Comparison of ENCODE assay signal across 24 cellular contexts in genomic region chr6:68400396-68400795, GRCh38.
A peak's percentile ranks its signal among the peaks of the same experiment; 100 is the strongest.
DNase-seq lines count a peak whose midpoint lies in the region; ATAC-seq, FAIRE-seq and TF ChIP-seq lines count a peak whose summit lies in the region.
"Had no signal": no experiment of that assay in that cellular context is flagged by ENCODE, and none has a peak within 500 bp of the region (broad histone marks: within the 10 kb centered on the region; RNA-seq: fewer than 3 reads in every experiment).

No MANE protein-coding gene starts in this region.

- ATAC-seq in HG03571 (IDR thresholded peaks at IDR 0.05; ENCODE audit: unreplicated experiment) (no peak), GM18511 (IDR thresholded peaks at IDR 0.05; ENCODE audit: unreplicated experiment) (no peak)
- ATAC-seq: activated CD8-positive, alpha-beta T cell treated with anti-CD3 and anti-CD28 coated beads for 36 hours had no signal

- H3K27me3 Mint-ChIP-seq in endothelial cell (ENCODE audit: unreplicated experiment) = no peaks in the 10 kb centered on the region
- H3K27me3 Mint-ChIP-seq: activated CD8-positive, alpha-beta T cell treated with anti-CD3 and anti-CD28 coated beads for 36 hours; activated naive CD4-positive, alpha-beta T cell treated with anti-CD3 and anti-CD28 coated beads, Interleukin-2, amount 10 ng/mL, durations not matched to agents 7 days and 5 days; stimulated activated naive CD8-positive, alpha-beta T cell treated with anti-CD3 and anti-CD28 coated beads, Interleukin-15, Interleukin-2, amounts not matched to agents 100 ng/mL and 50 ng/mL, for 24 hours had no signal

- H3K9me3 ChIP-seq in MM.1S (replicated peaks; ENCODE audit: insufficient read depth, low read length) = no peaks in the 10 kb centered on the region
- H3K9me3 ChIP-seq: Peyer's patch had no signal

- H3K27ac Mint-ChIP-seq in endothelial cell (ENCODE audit: unreplicated experiment) = no peak overlapping the region
- H3K27ac Mint-ChIP-seq: activated CD8-positive, alpha-beta T cell treated with anti-CD3 and anti-CD28 coated beads for 36 hours; activated naive CD4-positive, alpha-beta T cell treated with anti-CD3 and anti-CD28 coated beads, Interleukin-2, amount 10 ng/mL, durations not matched to agents 7 days and 5 days; stimulated activated naive CD8-positive, alpha-beta T cell treated with anti-CD3 and anti-CD28 coated beads, Interleukin-15, Interleukin-2, amounts not matched to agents 100 ng/mL and 50 ng/mL, for 24 hours; T-helper 1 cell treated with Interleukin-12 subunit alpha and Interleukin-12 subunit beta and Interleukin-4 antibody, amounts not matched to agents 30 μg/mL and 1 μg/mL, for 36 hours had no signal

- no peak for TF ChIP-seq POLR2A in GM12891 (IDR thresholded peaks at IDR 0.05; ENCODE audit: low read depth, low read length)
- no peak for TF ChIP-seq POLR2A in lower leg skin (IDR thresholded peaks at IDR 0.05)

- no peaks in the 10 kb centered on the region for H3K4me1 ChIP-seq in MM.1S (ENCODE audit: low read length)
- H3K4me1 ChIP-seq: Peyer's patch, transverse colon had no signal

- H3K9me3 Mint-ChIP-seq in endothelial cell (ENCODE audit: unreplicated experiment) = no peaks in the 10 kb centered on the region

- peak; percentile 52 for TF ChIP-seq CTCF in C4-2B (conservative IDR thresholded peaks at IDR 0.05)
- 0 out of 2 replicates have a peak, but pooled peaks have one; percentile 11 for TF ChIP-seq CTCF in MM.1S (IDR thresholded peaks at IDR 0.05; ENCODE audit: low read length)
- peak; percentile 18 for TF ChIP-seq CTCF in endothelial cell (IDR thresholded peaks at IDR 0.05; ENCODE audit: unreplicated experiment)
- no peak for TF ChIP-seq CTCF in lower leg skin (IDR thresholded peaks at IDR 0.05)

- no peaks in the 10 kb centered on the region for H3K27me3 ChIP-seq in MM.1S (replicated peaks; ENCODE audit: insufficient read depth, low read length)
- H3K27me3 ChIP-seq: hepatocyte, Peyer's patch, transverse colon had no signal

- no peaks in the 10 kb centered on the region for H3K9me2 ChIP-seq in MM.1S (replicated peaks; ENCODE audit: insufficient read depth, low read length)

- H3K36me3 Mint-ChIP-seq in endothelial cell (ENCODE audit: low read depth, unreplicated experiment) = no peaks in the 10 kb centered on the region
- H3K36me3 Mint-ChIP-seq: activated naive CD4-positive, alpha-beta T cell treated with anti-CD3 and anti-CD28 coated beads, Interleukin-2, amount 10 ng/mL, durations not matched to agents 7 days and 5 days had no signal

- WGBS in lower leg skin, 2 donors = 93 to 100% methylated on average over 2 of the region's 2 CpGs

- H3K4me1 Mint-ChIP-seq in endothelial cell (ENCODE audit: unreplicated experiment) = no peaks in the 10 kb centered on the region
- H3K4me1 Mint-ChIP-seq: activated naive CD4-positive, alpha-beta T cell treated with anti-CD3 and anti-CD28 coated beads, Interleukin-2, amount 10 ng/mL, durations not matched to agents 7 days and 5 days had no signal

- no peak overlapping the region for H3K4me2 ChIP-seq in MM.1S (ENCODE audit: low read depth, low read length)
- H3K4me2 ChIP-seq: hepatocyte had no signal

- H3K9ac ChIP-seq in MM.1S (ENCODE audit: low read length) = no peak overlapping the region

- H3K4me3 ChIP-seq in MM.1S (ENCODE audit: low read length) (no peak overlapping the region), lower leg skin (ENCODE audit: low read depth, poor library complexity, severe bottlenecking) (no peak overlapping the region)
- H3K4me3 ChIP-seq: hepatocyte, lung, Peyer's patch, transverse colon had no signal

- H3K36me3 ChIP-seq in MM.1S (replicated peaks; ENCODE audit: insufficient read depth, low read length) = no peaks in the 10 kb centered on the region
- H3K36me3 ChIP-seq: Peyer's patch, transverse colon had no signal

- intact Hi-C loops in lower leg skin (cut with DNase I; ENCODE audit: low total_unique reads) = no loop called here

- no peak overlapping the region for H3K4me3 Mint-ChIP-seq in endothelial cell (ENCODE audit: unreplicated experiment)
- H3K4me3 Mint-ChIP-seq: activated CD8-positive, alpha-beta T cell treated with anti-CD3 and anti-CD28 coated beads for 36 hours; activated naive CD4-positive, alpha-beta T cell treated with anti-CD3 and anti-CD28 coated beads, Interleukin-2, amount 10 ng/mL, durations not matched to agents 7 days and 5 days; stimulated activated naive CD8-positive, alpha-beta T cell treated with anti-CD3 and anti-CD28 coated beads, Interleukin-15, Interleukin-2, amounts not matched to agents 100 ng/mL and 50 ng/mL, for 24 hours; T-helper 1 cell treated with Interleukin-12 subunit alpha and Interleukin-12 subunit beta and Interleukin-4 antibody, amounts not matched to agents 30 μg/mL and 1 μg/mL, for 36 hours had no signal

- no peak for DNase-seq in GM12891 (ENCODE audit: insufficient read length, low spot score)
- DNase-seq in MM.1S = no peak
- DNase-seq in endothelial cell (ENCODE audit: low spot score) = no peak
- no peak for DNase-seq in putamen (ENCODE audit: low spot score)
- no peak for DNase-seq in lower leg skin (ENCODE audit: low spot score in 2 of 2)
- DNase-seq: activated CD8-positive, alpha-beta T cell treated with anti-CD3 and anti-CD28 coated beads for 36 hours; activated naive CD4-positive, alpha-beta T cell treated with anti-CD3 and anti-CD28 coated beads, Interleukin-2, amount 10 ng/mL, durations not matched to agents 7 days and 5 days; activated T-cell treated with anti-CD3 and anti-CD28 coated beads, Interleukin-2, amount 50 U/mL, for 1 hour; aorta; central memory CD4-positive, alpha-beta T cell; EL; islet precursor cell; NCI-H774; Peyer's patch; stimulated activated CD4-positive, alpha-beta T cell treated with anti-CD3 and anti-CD28 coated beads, Interleukin-4, amount 100 ng/mL, for 24 hours; transverse colon had no signal

- no peak overlapping the region for H2AFZ ChIP-seq in MM.1S (ENCODE audit: low read length)
- H2AFZ ChIP-seq: hepatocyte had no signal

- FAIRE-seq in GM12891 (lab: Jason Lieb, UNC) = peak; percentile 38

- H3K79me2 ChIP-seq in MM.1S (ENCODE audit: low read length) = no peaks in the 10 kb centered on the region
- H3K79me2 ChIP-seq: hepatocyte had no signal

- H4K20me1 ChIP-seq in MM.1S (ENCODE audit: insufficient read depth, low read length) = no peaks in the 10 kb centered on the region

- H3K27ac ChIP-seq in C4-2B (no peak overlapping the region), MM.1S (ENCODE audit: low read length) (no peak overlapping the region)
- H3K27ac ChIP-seq: hepatocyte, Peyer's patch, transverse colon, VCaP had no signal

- H3F3A ChIP-seq in MM.1S (ENCODE audit: insufficient read depth, low read length) = no peaks in the 10 kb centered on the region

TF ChIP-seq in GM12891, 5 proteins besides CTCF, POLR2A, EP300 and RAD21:
- TF ChIP-seq SPI1 (IDR thresholded peaks at IDR 0.05; ENCODE audit: low read depth, low read length) (no peak), TAF1 (IDR thresholded peaks at IDR 0.05; ENCODE audit: low read depth, low read length) (no peak), PAX5 (IDR thresholded peaks at IDR 0.05; ENCODE audit: insufficient read depth, low read length, severe bottlenecking) (no peak), POLR2AphosphoS5 (IDR thresholded peaks at IDR 0.05; ENCODE audit: low read depth, low read length) (no peak), POU2F2 (IDR thresholded peaks at IDR 0.05; ENCODE audit: low read depth, low read length) (no peak)

Comparison
In these comparisons a context has a peak if more than half of its experiments do, and no peak if none do; other contexts are left out.
1. CTCF ChIP-seq: peak in C4-2B (single experiment), MM.1S (single experiment) and endothelial cell (single experiment); none in lower leg skin (0 of 3).